In the genomic region with DNA sequence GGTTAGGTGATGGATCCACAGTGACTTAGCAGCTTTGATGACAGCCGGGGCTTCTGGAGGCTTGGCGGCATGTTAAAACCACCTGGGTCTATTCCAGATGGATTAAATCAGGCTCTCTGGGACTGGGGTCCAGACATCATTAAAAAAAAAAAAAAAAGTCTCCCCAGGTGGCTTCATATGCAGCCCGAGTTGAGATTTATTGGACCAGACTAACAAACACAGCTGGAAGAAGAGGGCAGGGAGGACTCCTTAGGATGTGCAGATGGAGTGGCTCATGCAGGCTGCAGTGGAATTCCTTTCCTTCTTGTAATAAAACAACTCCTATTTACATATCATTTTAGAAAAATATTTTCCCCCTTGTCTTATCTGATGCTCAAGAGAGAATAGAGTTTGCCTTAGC, we compare ENCODE assay signal across 17 cellular contexts.
A peak's percentile ranks its signal among the peaks of the same experiment; 100 is the strongest.
DNase-seq lines count a peak whose midpoint lies in the region; ATAC-seq and TF ChIP-seq lines count a peak whose summit lies in the region.
"Had no signal": no experiment of that assay in that cellular context is flagged by ENCODE, and none has a peak within 500 bp of the region (broad histone marks: within the 10 kb centered on the region; RNA-seq: fewer than 3 reads in every experiment).

No MANE protein-coding gene starts in this region.

- DNase-seq in activated CD4-positive, alpha-beta memory T cell treated with anti-CD3 and anti-CD28 coated beads, Interleukin-2, amount 10 ng/mL, durations not matched to agents 7 days and 5 days: no peak
- DNase-seq in activated CD4-positive, alpha-beta memory T cell treated with anti-CD3 and anti-CD28 coated beads for 36 hours: no peak
- DNase-seq in posterior cingulate gyrus: no peak
- DNase-seq: activated CD4-positive, alpha-beta T cell treated with anti-CD3 and anti-CD28 coated beads for 36 hours; activated naive CD8-positive, alpha-beta T cell treated with anti-CD3 and anti-CD28 coated beads, Interleukin-2, amount 10 ng/mL, durations not matched to agents 7 days and 5 days; activated T-cell treated with anti-CD3 and anti-CD28 coated beads for 4 hours; effector CD4-positive, alpha-beta T cell; hippocampal formation; midbrain; right lobe of liver; SIG-M5; stimulated activated CD4-positive, alpha-beta T cell treated with anti-CD3 and anti-CD28 coated beads, Interleukin-1b, Interleukin-23, amount 100 ng/mL, for 48 hours had no signal

- peaks cover 18% of the 10 kb centered on the region for H3K9me3 ChIP-seq in KOPT-K1 (ENCODE audit: insufficient read depth, low read length, poor library complexity, severe bottlenecking)
- H3K9me3 ChIP-seq: HAP-1, right lobe of liver had no signal

- peaks cover 11% of the 10 kb centered on the region for H3K9me3 Mint-ChIP-seq in activated CD4-positive, alpha-beta memory T cell treated with anti-CD3 and anti-CD28 coated beads, Interleukin-2, amount 10 ng/mL, durations not matched to agents 7 days and 5 days
- H3K9me3 Mint-ChIP-seq in activated CD4-positive, alpha-beta memory T cell treated with anti-CD3 and anti-CD28 coated beads for 36 hours: peaks cover 15% of the 10 kb centered on the region
- H3K9me3 Mint-ChIP-seq in brain: peaks cover 5 to 20% (median 13%) of the 10 kb centered on the region in 5 experiments
- no peaks in the 10 kb centered on the region for H3K9me3 Mint-ChIP-seq in stimulated activated memory B cell treated with anti-CD40 and anti-IgM and Interleukin-4, amounts not matched to agents 10 μg/mL and 1 μg/mL and 100 μg/mL, for 72 hours

- intact Hi-C loops in activated CD4-positive, alpha-beta memory T cell treated with anti-CD3 and anti-CD28 coated beads for 36 hours (cut with micrococcal nuclease): no loop called here
- intact Hi-C loops in posterior cingulate gyrus (cut with DNase I): no loop called here

- no peaks in the 10 kb centered on the region for H3K36me3 ChIP-seq in KOPT-K1 (ENCODE audit: insufficient read depth, low read length)
- H3K36me3 ChIP-seq: HAP-1, right lobe of liver had no signal

- H3K27ac ChIP-seq in KOPT-K1 (ENCODE audit: low read depth, low read length, poor library complexity, severe bottlenecking): peak overlapping the region; percentile 90
- H3K27ac ChIP-seq: right lobe of liver had no signal

- no peaks in the 10 kb centered on the region for H3K27me3 Mint-ChIP-seq in activated CD4-positive, alpha-beta memory T cell treated with anti-CD3 and anti-CD28 coated beads, Interleukin-2, amount 10 ng/mL, durations not matched to agents 7 days and 5 days
- no peaks in the 10 kb centered on the region for H3K27me3 Mint-ChIP-seq in activated CD4-positive, alpha-beta memory T cell treated with anti-CD3 and anti-CD28 coated beads for 36 hours
- no peaks in the 10 kb centered on the region for H3K27me3 Mint-ChIP-seq in brain
- H3K27me3 Mint-ChIP-seq in stimulated activated memory B cell treated with anti-CD40 and anti-IgM and Interleukin-4, amounts not matched to agents 10 μg/mL and 1 μg/mL and 100 μg/mL, for 72 hours: no peaks in the 10 kb centered on the region
- H3K27me3 Mint-ChIP-seq: activated CD4-positive, alpha-beta T cell treated with anti-CD3 and anti-CD28 coated beads for 36 hours; activated naive CD8-positive, alpha-beta T cell treated with anti-CD3 and anti-CD28 coated beads, Interleukin-2, amount 10 ng/mL, durations not matched to agents 7 days and 5 days had no signal

- peaks cover 12% of the 10 kb centered on the region for H3K36me3 Mint-ChIP-seq in activated CD4-positive, alpha-beta memory T cell treated with anti-CD3 and anti-CD28 coated beads, Interleukin-2, amount 10 ng/mL, durations not matched to agents 7 days and 5 days (ENCODE audit: low read depth)
- H3K36me3 Mint-ChIP-seq in activated CD4-positive, alpha-beta memory T cell treated with anti-CD3 and anti-CD28 coated beads for 36 hours: peaks cover 5% of the 10 kb centered on the region
- H3K36me3 Mint-ChIP-seq in brain: peaks cover 30% of the 10 kb centered on the region
- peaks cover 29% of the 10 kb centered on the region for H3K36me3 Mint-ChIP-seq in stimulated activated memory B cell treated with anti-CD40 and anti-IgM and Interleukin-4, amounts not matched to agents 10 μg/mL and 1 μg/mL and 100 μg/mL, for 72 hours

- POLR2A ChIA-PET in activated CD4-positive, alpha-beta memory T cell treated with anti-CD3 and anti-CD28 coated beads, Interleukin-2, amount 10 ng/mL, durations not matched to agents 7 days and 5 days (lab: Charles Lee): interaction anchor here (0.9 to 2.1 kb wide), 6 partner anchors 9 to 392 kb away, joined by 3 to 8 read pairs (median 5); a partner anchor contains a TSS
- POLR2A ChIA-PET in activated CD4-positive, alpha-beta memory T cell treated with anti-CD3 and anti-CD28 coated beads for 36 hours (lab: Charles Lee): no interaction called here

- no peak for TF ChIP-seq CTCF in brain (conservative IDR thresholded peaks at IDR 0.05)

- H3K27ac Mint-ChIP-seq in activated CD4-positive, alpha-beta memory T cell treated with anti-CD3 and anti-CD28 coated beads, Interleukin-2, amount 10 ng/mL, durations not matched to agents 7 days and 5 days: peak overlapping the region; percentile 89
- no peak overlapping the region for H3K27ac Mint-ChIP-seq in activated CD4-positive, alpha-beta memory T cell treated with anti-CD3 and anti-CD28 coated beads for 36 hours
- H3K27ac Mint-ChIP-seq in brain: peak overlapping the region in 3 of 5 experiments; percentile 6 to 59 (median 8)
- H3K27ac Mint-ChIP-seq in stimulated activated memory B cell treated with anti-CD40 and anti-IgM and Interleukin-4, amounts not matched to agents 10 μg/mL and 1 μg/mL and 100 μg/mL, for 72 hours: peak overlapping the region; percentile 65

- H3K4me3 Mint-ChIP-seq in activated CD4-positive, alpha-beta memory T cell treated with anti-CD3 and anti-CD28 coated beads, Interleukin-2, amount 10 ng/mL, durations not matched to agents 7 days and 5 days: peak overlapping the region; percentile 69
- no peak overlapping the region for H3K4me3 Mint-ChIP-seq in activated CD4-positive, alpha-beta memory T cell treated with anti-CD3 and anti-CD28 coated beads for 36 hours
- no peak overlapping the region for H3K4me3 Mint-ChIP-seq in brain
- no peak overlapping the region for H3K4me3 Mint-ChIP-seq in stimulated activated memory B cell treated with anti-CD40 and anti-IgM and Interleukin-4, amounts not matched to agents 10 μg/mL and 1 μg/mL and 100 μg/mL, for 72 hours

- H3K4me1 Mint-ChIP-seq in activated CD4-positive, alpha-beta memory T cell treated with anti-CD3 and anti-CD28 coated beads, Interleukin-2, amount 10 ng/mL, durations not matched to agents 7 days and 5 days: peaks cover 55% of the 10 kb centered on the region
- H3K4me1 Mint-ChIP-seq in activated CD4-positive, alpha-beta memory T cell treated with anti-CD3 and anti-CD28 coated beads for 36 hours (ENCODE audit: low read depth): peaks cover 50% of the 10 kb centered on the region
- H3K4me1 Mint-ChIP-seq in brain: peaks cover 60% of the 10 kb centered on the region
- peaks cover 42% of the 10 kb centered on the region for H3K4me1 Mint-ChIP-seq in stimulated activated memory B cell treated with anti-CD40 and anti-IgM and Interleukin-4, amounts not matched to agents 10 μg/mL and 1 μg/mL and 100 μg/mL, for 72 hours

- CTCF ChIA-PET in activated CD4-positive, alpha-beta memory T cell treated with anti-CD3 and anti-CD28 coated beads, Interleukin-2, amount 10 ng/mL, durations not matched to agents 7 days and 5 days (lab: Charles Lee): interaction anchor here (0.7 to 1.3 kb wide), 4 partner anchors 24 to 308 kb away, joined by 3 to 5 read pairs (median 4); no protein-coding TSS in a partner anchor
- CTCF ChIA-PET in activated CD4-positive, alpha-beta memory T cell treated with anti-CD3 and anti-CD28 coated beads for 36 hours (lab: Charles Lee): interaction anchor here (1.0 to 1.7 kb wide), 2 partner anchors 69 to 323 kb away, joined by 5 read pairs; no protein-coding TSS in a partner anchor

- no peak for ATAC-seq in stimulated activated memory B cell treated with anti-CD40 and anti-IgM and Interleukin-4, amounts not matched to agents 10 μg/mL and 1 μg/mL and 100 μg/mL, for 72 hours
- ATAC-seq in GM21786 (IDR thresholded peaks at IDR 0.05; ENCODE audit: unreplicated experiment): no peak
- ATAC-seq: right lobe of liver had no signal
